Comparison of ENCODE assay signal across 25 cellular contexts in the genomic region with DNA sequence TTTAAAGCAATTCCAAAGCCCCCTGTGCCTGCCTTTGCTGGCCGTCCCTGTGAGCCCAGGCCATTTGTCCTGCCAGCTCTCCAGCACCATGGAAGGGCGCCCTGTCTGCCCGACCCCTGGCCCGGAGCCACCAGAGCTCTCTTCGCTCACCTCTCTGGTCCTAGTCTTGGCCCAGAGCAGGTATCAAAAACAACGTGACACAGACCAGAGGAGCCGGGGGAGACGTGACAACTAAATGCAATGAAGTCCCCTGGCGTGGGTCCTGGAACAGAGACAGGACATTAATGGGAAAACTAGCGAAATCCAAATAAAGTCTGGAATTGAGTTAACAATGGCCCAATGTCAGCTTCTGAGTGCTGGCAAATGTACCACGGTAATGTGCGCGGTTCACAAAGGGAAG.
DNase-seq lines count a peak whose midpoint lies in the region; ATAC-seq, FAIRE-seq and TF ChIP-seq lines count a peak whose summit lies in the region.
"Had no signal": no experiment of that assay in that cellular context is flagged by ENCODE, and none has a peak within 500 bp of the region (broad histone marks: within the 10 kb centered on the region; RNA-seq: fewer than 3 reads in every experiment).

No MANE protein-coding gene starts in this region.

- POLR2A ChIA-PET in activated CD4-positive, alpha-beta memory T cell treated with anti-CD3 and anti-CD28 coated beads, Interleukin-2, amount 10 ng/mL, durations not matched to agents 7 days and 5 days (lab: Charles Lee), result no interaction called here
- POLR2A ChIA-PET in activated CD4-positive, alpha-beta memory T cell treated with anti-CD3 and anti-CD28 coated beads for 36 hours (lab: Charles Lee), result no interaction called here

- peaks cover 8% of the 10 kb centered on the region for H3K27me3 ChIP-seq in upper lobe of right lung
- H3K27me3 ChIP-seq: ascending aorta, neutrophil had no signal

- H3K4me3 Mint-ChIP-seq in activated CD4-positive, alpha-beta memory T cell treated with anti-CD3 and anti-CD28 coated beads, Interleukin-2, amount 10 ng/mL, durations not matched to agents 7 days and 5 days, result no peak overlapping the region
- no peak overlapping the region for H3K4me3 Mint-ChIP-seq in activated CD4-positive, alpha-beta memory T cell treated with anti-CD3 and anti-CD28 coated beads for 36 hours
- H3K4me3 Mint-ChIP-seq: activated CD8-positive, alpha-beta memory T cell treated with anti-CD3 and anti-CD28 coated beads, Interleukin-2, amount 10 ng/mL, durations not matched to agents 7 days and 5 days; activated naive CD8-positive, alpha-beta T cell; activated T-helper 1 cell treated with anti-CD3 and anti-CD28 coated beads, Interleukin-12 subunit alpha, Interleukin-12 subunit beta, Interleukin-2, Interleukin-4 antibody, amounts not matched to agents 30 ng/mL and 10 ng/mL and 1 ng/mL, durations not matched to agents 14 hours and 24 hours and 36 hours; B cell; central memory CD8-positive, alpha-beta T cell; stimulated activated memory B cell treated with anti-CD40 and anti-IgM and Interleukin-4, amounts not matched to agents 10 μg/mL and 1 μg/mL and 100 μg/mL, for 72 hours; T-helper 1 cell treated with Interleukin-12 subunit alpha and Interleukin-12 subunit beta and Interleukin-4 antibody, amounts not matched to agents 30 μg/mL and 1 μg/mL, for 36 hours had no signal

- no peak for FAIRE-seq in D721Med (lab: Jason Lieb, UNC)

- H3K4me1 ChIP-seq in upper lobe of right lung, result peaks cover 17% of the 10 kb centered on the region

- intact Hi-C loops in activated CD4-positive, alpha-beta memory T cell treated with anti-CD3 and anti-CD28 coated beads for 36 hours (cut with micrococcal nuclease), result no loop called here
- intact Hi-C loops in upper lobe of right lung (cut with DNase I), result no loop called here

- H3K36me3 Mint-ChIP-seq in activated CD4-positive, alpha-beta memory T cell treated with anti-CD3 and anti-CD28 coated beads, Interleukin-2, amount 10 ng/mL, durations not matched to agents 7 days and 5 days (ENCODE audit: low read depth), result no peaks in the 10 kb centered on the region
- H3K36me3 Mint-ChIP-seq in activated CD4-positive, alpha-beta memory T cell treated with anti-CD3 and anti-CD28 coated beads for 36 hours, result no peaks in the 10 kb centered on the region
- H3K36me3 Mint-ChIP-seq: activated CD8-positive, alpha-beta memory T cell treated with anti-CD3 and anti-CD28 coated beads, Interleukin-2, amount 10 ng/mL, durations not matched to agents 7 days and 5 days; activated naive CD8-positive, alpha-beta T cell; stimulated activated memory B cell treated with anti-CD40 and anti-IgM and Interleukin-4, amounts not matched to agents 10 μg/mL and 1 μg/mL and 100 μg/mL, for 72 hours had no signal

- peaks cover 4% of the 10 kb centered on the region for H3K27me3 Mint-ChIP-seq in activated CD4-positive, alpha-beta memory T cell treated with anti-CD3 and anti-CD28 coated beads, Interleukin-2, amount 10 ng/mL, durations not matched to agents 7 days and 5 days
- H3K27me3 Mint-ChIP-seq in activated CD4-positive, alpha-beta memory T cell treated with anti-CD3 and anti-CD28 coated beads for 36 hours, result peaks cover 19% of the 10 kb centered on the region

- no peaks in the 10 kb centered on the region for H3K36me3 ChIP-seq in upper lobe of right lung
- H3K36me3 ChIP-seq: ascending aorta, neutrophil had no signal

- H3K27ac ChIP-seq in VCaP (peak overlapping the region; percentile 65; the same call in 1 of the 2 replicates), upper lobe of right lung (no peak overlapping the region)
- H3K27ac ChIP-seq: ascending aorta, neutrophil, SK-N-MC had no signal

- DNase-seq in activated CD4-positive, alpha-beta memory T cell treated with anti-CD3 and anti-CD28 coated beads, Interleukin-2, amount 10 ng/mL, durations not matched to agents 7 days and 5 days, result peak; percentile 4
- DNase-seq in activated CD4-positive, alpha-beta memory T cell treated with anti-CD3 and anti-CD28 coated beads for 36 hours, result no peak
- DNase-seq in omental fat pad (ENCODE audit: low spot score) (peak; percentile 5), upper lobe of right lung (peak; percentile 38), D721Med (ENCODE audit: insufficient read length, low spot score) (no peak), NCI-H345 (lab: John Stamatoyannopoulos, UW) (no peak)
- DNase-seq: activated CD4-positive, alpha-beta T cell treated with anti-CD3 and anti-CD28 coated beads for 4 hours; activated CD8-positive, alpha-beta memory T cell treated with anti-CD3 and anti-CD28 coated beads, Interleukin-2, amount 10 ng/mL, durations not matched to agents 7 days and 5 days; H7; mammary epithelial cell; NCI-H1048; NCI-H1694 treated with DMSO at 0.1 percent for 48 hours; NCI-H526 treated with DMSO at 0.1 percent for 48 hours; stimulated activated CD4-positive, alpha-beta T cell treated with anti-CD3 and anti-CD28 coated beads, Interleukin-4, amount 100 ng/mL, for 1 hour had no signal

- no peaks in the 10 kb centered on the region for H3K9me3 Mint-ChIP-seq in activated CD4-positive, alpha-beta memory T cell treated with anti-CD3 and anti-CD28 coated beads, Interleukin-2, amount 10 ng/mL, durations not matched to agents 7 days and 5 days
- no peaks in the 10 kb centered on the region for H3K9me3 Mint-ChIP-seq in activated CD4-positive, alpha-beta memory T cell treated with anti-CD3 and anti-CD28 coated beads for 36 hours
- H3K9me3 Mint-ChIP-seq: activated T-helper 1 cell treated with anti-CD3 and anti-CD28 coated beads, Interleukin-12 subunit alpha, Interleukin-12 subunit beta, Interleukin-2, Interleukin-4 antibody, amounts not matched to agents 30 ng/mL and 10 ng/mL and 1 ng/mL, durations not matched to agents 14 hours and 24 hours and 36 hours; central memory CD8-positive, alpha-beta T cell; T-helper 1 cell treated with Interleukin-12 subunit alpha and Interleukin-12 subunit beta and Interleukin-4 antibody, amounts not matched to agents 30 μg/mL and 1 μg/mL, for 36 hours had no signal

- no peaks in the 10 kb centered on the region for H3K4me1 Mint-ChIP-seq in activated CD4-positive, alpha-beta memory T cell treated with anti-CD3 and anti-CD28 coated beads, Interleukin-2, amount 10 ng/mL, durations not matched to agents 7 days and 5 days
- H3K4me1 Mint-ChIP-seq in activated CD4-positive, alpha-beta memory T cell treated with anti-CD3 and anti-CD28 coated beads for 36 hours (ENCODE audit: low read depth), result no peaks in the 10 kb centered on the region
- H3K4me1 Mint-ChIP-seq: activated CD8-positive, alpha-beta memory T cell treated with anti-CD3 and anti-CD28 coated beads, Interleukin-2, amount 10 ng/mL, durations not matched to agents 7 days and 5 days; B cell; central memory CD8-positive, alpha-beta T cell; stimulated activated memory B cell treated with anti-CD40 and anti-IgM and Interleukin-4, amounts not matched to agents 10 μg/mL and 1 μg/mL and 100 μg/mL, for 72 hours had no signal

- H3K9me3 ChIP-seq in upper lobe of right lung, result no peaks in the 10 kb centered on the region
- H3K9me3 ChIP-seq: ascending aorta, neutrophil had no signal

- no peak overlapping the region for H3K4me3 ChIP-seq in upper lobe of right lung
- H3K4me3 ChIP-seq: ascending aorta, SK-N-MC had no signal

- CTCF ChIA-PET in activated CD4-positive, alpha-beta memory T cell treated with anti-CD3 and anti-CD28 coated beads, Interleukin-2, amount 10 ng/mL, durations not matched to agents 7 days and 5 days (lab: Charles Lee), result no interaction called here
- CTCF ChIA-PET in activated CD4-positive, alpha-beta memory T cell treated with anti-CD3 and anti-CD28 coated beads for 36 hours (lab: Charles Lee), result no interaction called here

- no peak overlapping the region for H3K27ac Mint-ChIP-seq in activated CD4-positive, alpha-beta memory T cell treated with anti-CD3 and anti-CD28 coated beads, Interleukin-2, amount 10 ng/mL, durations not matched to agents 7 days and 5 days
- no peak overlapping the region for H3K27ac Mint-ChIP-seq in activated CD4-positive, alpha-beta memory T cell treated with anti-CD3 and anti-CD28 coated beads for 36 hours
- H3K27ac Mint-ChIP-seq: activated CD8-positive, alpha-beta memory T cell treated with anti-CD3 and anti-CD28 coated beads, Interleukin-2, amount 10 ng/mL, durations not matched to agents 7 days and 5 days; activated naive CD8-positive, alpha-beta T cell; activated T-helper 1 cell treated with anti-CD3 and anti-CD28 coated beads, Interleukin-12 subunit alpha, Interleukin-12 subunit beta, Interleukin-2, Interleukin-4 antibody, amounts not matched to agents 30 ng/mL and 10 ng/mL and 1 ng/mL, durations not matched to agents 14 hours and 24 hours and 36 hours; B cell; stimulated activated memory B cell treated with anti-CD40 and anti-IgM and Interleukin-4, amounts not matched to agents 10 μg/mL and 1 μg/mL and 100 μg/mL, for 72 hours; T-helper 1 cell treated with Interleukin-12 subunit alpha and Interleukin-12 subunit beta and Interleukin-4 antibody, amounts not matched to agents 30 μg/mL and 1 μg/mL, for 36 hours had no signal

- TF ChIP-seq CTCF in VCaP (conservative IDR thresholded peaks at IDR 0.05), result no peak
- TF ChIP-seq CTCF in omental fat pad (IDR thresholded peaks at IDR 0.05), result no peak
- no peak for TF ChIP-seq CTCF in upper lobe of right lung (IDR thresholded peaks at IDR 0.05)
- no peak for TF ChIP-seq CTCF in D721Med (IDR thresholded peaks at IDR 0.05; ENCODE audit: insufficient read depth, missing control alignments)

- ATAC-seq in omental fat pad (ENCODE audit: low FRiP score), result no peak
- no peak for ATAC-seq in upper lobe of right lung
- no peak for ATAC-seq in GM21619 (IDR thresholded peaks at IDR 0.05; ENCODE audit: unreplicated experiment)
- ATAC-seq: activated CD8-positive, alpha-beta memory T cell treated with anti-CD3 and anti-CD28 coated beads, Interleukin-2, amount 10 ng/mL, durations not matched to agents 7 days and 5 days; stimulated activated memory B cell treated with anti-CD40 and anti-IgM and Interleukin-4, amounts not matched to agents 10 μg/mL and 1 μg/mL and 100 μg/mL, for 72 hours had no signal

Comparison
In these comparisons a context has a peak if more than half of its experiments do, and no peak if none do; other contexts are left out.
1. DNase-seq: peak in activated CD4-positive, alpha-beta memory T cell treated with anti-CD3 and anti-CD28 coated beads, Interleukin-2, amount 10 ng/mL, durations not matched to agents 7 days and 5 days (single experiment), omental fat pad (single experiment) and upper lobe of right lung (single experiment); none in activated CD4-positive, alpha-beta memory T cell treated with anti-CD3 and anti-CD28 coated beads for 36 hours (single experiment), D721Med (single experiment) and NCI-H345 (single experiment).